Comparison of ENCODE assay signal across 9 cellular contexts in genomic region chr6:109165392-109165964, GRCh38.
DNase-seq lines count a peak whose midpoint lies in the region; ATAC-seq, FAIRE-seq and TF ChIP-seq lines count a peak whose summit lies in the region.
"Had no signal": no experiment of that assay in that cellular context is flagged by ENCODE, and none has a peak within 500 bp of the region (broad histone marks: within the 10 kb centered on the region; RNA-seq: fewer than 3 reads in every experiment).

No MANE protein-coding gene starts in this region.

- TF ChIP-seq CTCF in fibroblast of mammary gland (conservative IDR thresholded peaks at IDR 0.05; ENCODE audit: control insufficient read depth, insufficient read depth, low read depth, low read length) (no peak), omental fat pad (IDR thresholded peaks at IDR 0.05) (no peak)

- peak; percentile 43 for FAIRE-seq in H54 (lab: Jason Lieb, UNC)
- FAIRE-seq: GM18507 had no signal

- no peak overlapping the region for H3K4me3 ChIP-seq in fibroblast of mammary gland (ENCODE audit: control insufficient read depth, low read depth, low read length)

- ATAC-seq in omental fat pad (ENCODE audit: low FRiP score) (peak; percentile 97), GM18873 (IDR thresholded peaks at IDR 0.05; ENCODE audit: low FRiP score, unreplicated experiment) (no peak), HG02610 (IDR thresholded peaks at IDR 0.05; ENCODE audit: unreplicated experiment) (no peak)

- DNase-seq in H54 (ENCODE audit: insufficient read length, low spot score) (no peak), NCI-H748 treated with DMSO at 0.1 percent for 48 hours (lab: John Stamatoyannopoulos, UW) (peak; percentile 41), fibroblast of mammary gland (ENCODE audit: low read depth) (peak; percentile 78), omental fat pad (ENCODE audit: low spot score) (no peak), DMS114 treated with DMSO at 0.1 percent for 48 hours (lab: John Stamatoyannopoulos, UW; ENCODE audit: unreplicated experiment) (no peak), NCI-H1694 (lab: John Stamatoyannopoulos, UW) (no peak)

- no peak for TF ChIP-seq POLR2A in H54 (IDR thresholded peaks at IDR 0.05; ENCODE audit: low read depth, low read length)

Comparison
In these comparisons a context has a peak if more than half of its experiments do, and no peak if none do; other contexts are left out.
1. DNase-seq: peak in NCI-H748 treated with DMSO at 0.1 percent for 48 hours (single experiment) and fibroblast of mammary gland (single experiment); none in H54 (single experiment), omental fat pad (single experiment), DMS114 treated with DMSO at 0.1 percent for 48 hours (single experiment) and NCI-H1694 (single experiment).